Comparison of ENCODE assay signal across 26 cellular contexts in the genomic region with DNA sequence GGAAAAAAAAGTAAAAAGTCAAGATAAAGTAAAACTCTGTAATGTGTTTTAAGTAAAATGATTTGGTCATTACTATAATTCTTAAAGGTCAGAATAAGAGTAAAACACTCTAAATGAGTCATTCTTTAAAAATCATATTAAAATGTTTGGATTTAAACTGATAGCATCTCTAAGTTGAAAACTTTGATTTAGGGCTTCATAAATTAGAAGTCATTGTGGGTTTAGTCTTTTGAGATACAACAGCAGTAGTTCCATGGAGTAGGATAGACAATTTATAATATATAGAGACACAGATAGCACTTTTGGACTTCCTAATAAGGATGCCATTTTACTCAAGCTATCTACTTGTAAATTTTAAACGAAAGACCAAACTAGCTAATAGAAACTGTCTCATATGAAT.
DNase-seq lines count a peak whose midpoint lies in the region; ATAC-seq and TF ChIP-seq lines count a peak whose summit lies in the region.
"Had no signal": no experiment of that assay in that cellular context is flagged by ENCODE, and none has a peak within 500 bp of the region (broad histone marks: within the 10 kb centered on the region; RNA-seq: fewer than 3 reads in every experiment).

No MANE protein-coding gene starts in this region.

- H3K27ac Mint-ChIP-seq in HFFc6, result peak overlapping the region; percentile 60; the same call in 1 of the 2 replicates
- peak overlapping the region; percentile 78 for H3K27ac Mint-ChIP-seq in mesothelial cell of epicardium

- no peaks in the 10 kb centered on the region for H3K36me3 ChIP-seq in adipocyte (ENCODE audit: control insufficient read depth, insufficient read depth, low read length, severe bottlenecking)
- H3K36me3 ChIP-seq: BE2C, SJCRH30 had no signal

- H3K4me1 Mint-ChIP-seq in HFFc6 (ENCODE audit: low read depth), result peaks cover 17% of the 10 kb centered on the region
- peaks cover 12% of the 10 kb centered on the region for H3K4me1 Mint-ChIP-seq in mesothelial cell of epicardium

- no peak overlapping the region for H3K9ac ChIP-seq in adipocyte (ENCODE audit: low read length)

- no peaks in the 10 kb centered on the region for H3K27me3 ChIP-seq in adipocyte (replicated peaks; ENCODE audit: control insufficient read depth, insufficient read depth, low read length)
- H3K27me3 ChIP-seq: BE2C, SJCRH30 had no signal

- H3K4me3 Mint-ChIP-seq in HFFc6 (no peak overlapping the region), mesothelial cell of epicardium (no peak overlapping the region)

- H3K9me3 ChIP-seq in adipocyte (ENCODE audit: control insufficient read depth, low read length), result peaks cover 5% of the 10 kb centered on the region
- H3K9me3 ChIP-seq: BE2C, SJCRH30 had no signal

- H3K36me3 Mint-ChIP-seq in HFFc6 (ENCODE audit: low read depth) (peaks cover 13% of the 10 kb centered on the region; the same call in 1 of the 2 replicates), mesothelial cell of epicardium (peaks cover 23% of the 10 kb centered on the region)

- H3K9me3 Mint-ChIP-seq in HFFc6 (peaks cover 14% of the 10 kb centered on the region), mesothelial cell of epicardium (peaks cover 41% of the 10 kb centered on the region)

- no peak overlapping the region for H3K4me3 ChIP-seq in adipocyte (ENCODE audit: low read length)
- H3K4me3 ChIP-seq: GM12878, K562, PC-9, SJCRH30 had no signal

- no peak for ATAC-seq in GM18519 (IDR thresholded peaks at IDR 0.05; ENCODE audit: low FRiP score, unreplicated experiment)
- ATAC-seq: GM12878, K562, Right ventricle myocardium inferior had no signal

- H3K27me3 Mint-ChIP-seq in HFFc6 (ENCODE audit: insufficient read depth) (no peaks in the 10 kb centered on the region), mesothelial cell of epicardium (ENCODE audit: low read depth) (no peaks in the 10 kb centered on the region)

- no peaks in the 10 kb centered on the region for H3K4me1 ChIP-seq in adipocyte (ENCODE audit: control insufficient read depth, insufficient read depth, low read length)
- H3K4me1 ChIP-seq: BE2C, SJCRH30 had no signal

- DNase-seq in EH (ENCODE audit: low read depth), result peak; percentile 93
- peak; percentile 83 for DNase-seq in HFFc6
- DNase-seq in adipocyte (ENCODE audit: low read depth), result peak; percentile 10
- no peak for DNase-seq in mesothelial cell of epicardium (ENCODE audit: low spot score in 2 of 2, unreplicated experiment in 2 of 2)
- DNase-seq in inferior parietal cortex (ENCODE audit: extremely low spot score), result no peak
- DNase-seq in NCI-H446 treated with DMSO at 0.1 percent for 48 hours (lab: John Stamatoyannopoulos, UW), result no peak
- DNase-seq in NCI-H187 treated with DMSO at 0.1 percent for 48 hours (lab: John Stamatoyannopoulos, UW), result no peak
- DNase-seq: BE2C; DMS153; DND-41; Kasumi-1; MV-4-11; NCI-H1105 treated with DMSO at 0.1 percent for 48 hours; NCI-H146; NCI-H2029; NCI-H446; NCI-H526; NCI-H82; NK-92 treated with Interleukin-12 subunit alpha and Interleukin-12 subunit beta, amount 100 ng/mL, for 24 hours; PC-9; SJCRH30; T-helper 1 cell had no signal

- no peak for TF ChIP-seq CTCF in HFFc6 (IDR thresholded peaks at IDR 0.05)
- TF ChIP-seq CTCF in mesothelial cell of epicardium (IDR thresholded peaks at IDR 0.05; ENCODE audit: unreplicated experiment), result no peak

Comparison
In these comparisons a context has a peak if more than half of its experiments do, and no peak if none do; other contexts are left out.
1. DNase-seq: peak in EH (single experiment), HFFc6 (single experiment) and adipocyte (single experiment); none in mesothelial cell of epicardium (0 of 2), inferior parietal cortex (single experiment), NCI-H446 treated with DMSO at 0.1 percent for 48 hours (single experiment) and NCI-H187 treated with DMSO at 0.1 percent for 48 hours (single experiment).